1 cellular context compared by ENCODE assay signal in the genomic region with DNA sequence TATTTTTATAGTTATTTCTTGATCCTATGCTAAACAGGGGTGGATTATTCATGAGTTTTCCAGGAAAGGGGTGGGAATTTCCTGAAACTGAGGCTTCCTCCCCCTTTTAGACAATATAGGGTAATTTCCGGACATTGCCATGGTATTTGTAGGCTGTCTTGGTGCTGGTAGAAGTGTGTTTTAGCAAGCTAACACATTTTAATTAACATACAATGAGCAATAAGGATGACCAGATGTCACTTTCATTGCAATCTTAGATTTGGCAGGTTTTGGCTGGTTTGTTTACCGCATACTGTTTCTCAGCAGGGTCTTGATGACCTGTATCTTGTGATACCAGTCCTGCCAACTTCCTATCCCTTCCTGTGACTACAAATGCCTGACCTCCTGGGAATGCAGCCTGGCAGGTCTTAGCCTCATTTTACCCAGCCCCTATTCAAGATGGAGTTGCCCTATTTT.
TF ChIP-seq lines count a peak whose summit lies in the region.

No MANE protein-coding gene starts in this region.

TF ChIP-seq in endothelial cell of umbilical vein, 7 proteins besides CTCF, POLR2A, EP300 and RAD21:
- TF ChIP-seq GATA2 (IDR thresholded peaks at IDR 0.05; ENCODE audit: insufficient read depth, insufficient read length, low read depth, low read length), result peak; percentile 57
- TF ChIP-seq JUN (IDR thresholded peaks at IDR 0.05; ENCODE audit: borderline replicate concordance, insufficient read depth, insufficient read length, low read depth), result peak; percentile 49
- peak; percentile 40 for TF ChIP-seq FOS (IDR thresholded peaks at IDR 0.05; ENCODE audit: borderline replicate concordance, insufficient read depth, low read length)
- TF ChIP-seq POLR2AphosphoS5 (IDR thresholded peaks at IDR 0.05; ENCODE audit: insufficient read depth, low read depth, low read length), result peak; percentile 57
- TF ChIP-seq MYC (IDR thresholded peaks at IDR 0.05; ENCODE audit: low read depth, low read length), result no peak
- no peak for TF ChIP-seq EZH2 (IDR thresholded peaks at IDR 0.05; ENCODE audit: borderline replicate concordance, low read depth, low read length, severe bottlenecking)
- TF ChIP-seq MAX (IDR thresholded peaks at IDR 0.05; ENCODE audit: insufficient read depth, insufficient read length), result no peak
